In genomic region chr3:132020058-132020457, GRCh38 we compare ENCODE assay signal across 2 cellular contexts.
TF ChIP-seq lines count a peak whose summit lies in the region.

No MANE protein-coding gene starts in this region.

TF ChIP-seq in GM23338, 12 proteins besides CTCF, POLR2A, EP300 and RAD21:
- TF ChIP-seq STAT1 (IDR thresholded peaks at IDR 0.05; ENCODE audit: unreplicated experiment): no peak
- no peak for TF ChIP-seq EZH2phosphoT487 (IDR thresholded peaks at IDR 0.05; ENCODE audit: unreplicated experiment)
- TF ChIP-seq, protein P1, sequence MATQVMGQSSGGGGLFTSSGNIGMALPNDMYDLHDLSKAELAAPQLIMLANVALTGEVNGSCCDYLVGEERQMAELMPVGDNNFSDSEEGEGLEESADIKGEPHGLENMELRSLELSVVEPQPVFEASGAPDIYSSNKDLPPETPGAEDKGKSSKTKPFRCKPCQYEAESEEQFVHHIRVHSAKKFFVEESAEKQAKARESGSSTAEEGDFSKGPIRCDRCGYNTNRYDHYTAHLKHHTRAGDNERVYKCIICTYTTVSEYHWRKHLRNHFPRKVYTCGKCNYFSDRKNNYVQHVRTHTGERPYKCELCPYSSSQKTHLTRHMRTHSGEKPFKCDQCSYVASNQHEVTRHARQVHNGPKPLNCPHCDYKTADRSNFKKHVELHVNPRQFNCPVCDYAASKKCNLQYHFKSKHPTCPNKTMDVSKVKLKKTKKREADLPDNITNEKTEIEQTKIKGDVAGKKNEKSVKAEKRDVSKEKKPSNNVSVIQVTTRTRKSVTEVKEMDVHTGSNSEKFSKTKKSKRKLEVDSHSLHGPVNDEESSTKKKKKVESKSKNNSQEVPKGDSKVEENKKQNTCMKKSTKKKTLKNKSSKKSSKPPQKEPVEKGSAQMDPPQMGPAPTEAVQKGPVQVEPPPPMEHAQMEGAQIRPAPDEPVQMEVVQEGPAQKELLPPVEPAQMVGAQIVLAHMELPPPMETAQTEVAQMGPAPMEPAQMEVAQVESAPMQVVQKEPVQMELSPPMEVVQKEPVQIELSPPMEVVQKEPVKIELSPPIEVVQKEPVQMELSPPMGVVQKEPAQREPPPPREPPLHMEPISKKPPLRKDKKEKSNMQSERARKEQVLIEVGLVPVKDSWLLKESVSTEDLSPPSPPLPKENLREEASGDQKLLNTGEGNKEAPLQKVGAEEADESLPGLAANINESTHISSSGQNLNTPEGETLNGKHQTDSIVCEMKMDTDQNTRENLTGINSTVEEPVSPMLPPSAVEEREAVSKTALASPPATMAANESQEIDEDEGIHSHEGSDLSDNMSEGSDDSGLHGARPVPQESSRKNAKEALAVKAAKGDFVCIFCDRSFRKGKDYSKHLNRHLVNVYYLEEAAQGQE (IDR thresholded peaks at IDR 0.05; ENCODE audit: unreplicated experiment): no peak
- no peak for TF ChIP-seq JUNB (IDR thresholded peaks at IDR 0.05; ENCODE audit: unreplicated experiment)
- TF ChIP-seq, protein P2, sequence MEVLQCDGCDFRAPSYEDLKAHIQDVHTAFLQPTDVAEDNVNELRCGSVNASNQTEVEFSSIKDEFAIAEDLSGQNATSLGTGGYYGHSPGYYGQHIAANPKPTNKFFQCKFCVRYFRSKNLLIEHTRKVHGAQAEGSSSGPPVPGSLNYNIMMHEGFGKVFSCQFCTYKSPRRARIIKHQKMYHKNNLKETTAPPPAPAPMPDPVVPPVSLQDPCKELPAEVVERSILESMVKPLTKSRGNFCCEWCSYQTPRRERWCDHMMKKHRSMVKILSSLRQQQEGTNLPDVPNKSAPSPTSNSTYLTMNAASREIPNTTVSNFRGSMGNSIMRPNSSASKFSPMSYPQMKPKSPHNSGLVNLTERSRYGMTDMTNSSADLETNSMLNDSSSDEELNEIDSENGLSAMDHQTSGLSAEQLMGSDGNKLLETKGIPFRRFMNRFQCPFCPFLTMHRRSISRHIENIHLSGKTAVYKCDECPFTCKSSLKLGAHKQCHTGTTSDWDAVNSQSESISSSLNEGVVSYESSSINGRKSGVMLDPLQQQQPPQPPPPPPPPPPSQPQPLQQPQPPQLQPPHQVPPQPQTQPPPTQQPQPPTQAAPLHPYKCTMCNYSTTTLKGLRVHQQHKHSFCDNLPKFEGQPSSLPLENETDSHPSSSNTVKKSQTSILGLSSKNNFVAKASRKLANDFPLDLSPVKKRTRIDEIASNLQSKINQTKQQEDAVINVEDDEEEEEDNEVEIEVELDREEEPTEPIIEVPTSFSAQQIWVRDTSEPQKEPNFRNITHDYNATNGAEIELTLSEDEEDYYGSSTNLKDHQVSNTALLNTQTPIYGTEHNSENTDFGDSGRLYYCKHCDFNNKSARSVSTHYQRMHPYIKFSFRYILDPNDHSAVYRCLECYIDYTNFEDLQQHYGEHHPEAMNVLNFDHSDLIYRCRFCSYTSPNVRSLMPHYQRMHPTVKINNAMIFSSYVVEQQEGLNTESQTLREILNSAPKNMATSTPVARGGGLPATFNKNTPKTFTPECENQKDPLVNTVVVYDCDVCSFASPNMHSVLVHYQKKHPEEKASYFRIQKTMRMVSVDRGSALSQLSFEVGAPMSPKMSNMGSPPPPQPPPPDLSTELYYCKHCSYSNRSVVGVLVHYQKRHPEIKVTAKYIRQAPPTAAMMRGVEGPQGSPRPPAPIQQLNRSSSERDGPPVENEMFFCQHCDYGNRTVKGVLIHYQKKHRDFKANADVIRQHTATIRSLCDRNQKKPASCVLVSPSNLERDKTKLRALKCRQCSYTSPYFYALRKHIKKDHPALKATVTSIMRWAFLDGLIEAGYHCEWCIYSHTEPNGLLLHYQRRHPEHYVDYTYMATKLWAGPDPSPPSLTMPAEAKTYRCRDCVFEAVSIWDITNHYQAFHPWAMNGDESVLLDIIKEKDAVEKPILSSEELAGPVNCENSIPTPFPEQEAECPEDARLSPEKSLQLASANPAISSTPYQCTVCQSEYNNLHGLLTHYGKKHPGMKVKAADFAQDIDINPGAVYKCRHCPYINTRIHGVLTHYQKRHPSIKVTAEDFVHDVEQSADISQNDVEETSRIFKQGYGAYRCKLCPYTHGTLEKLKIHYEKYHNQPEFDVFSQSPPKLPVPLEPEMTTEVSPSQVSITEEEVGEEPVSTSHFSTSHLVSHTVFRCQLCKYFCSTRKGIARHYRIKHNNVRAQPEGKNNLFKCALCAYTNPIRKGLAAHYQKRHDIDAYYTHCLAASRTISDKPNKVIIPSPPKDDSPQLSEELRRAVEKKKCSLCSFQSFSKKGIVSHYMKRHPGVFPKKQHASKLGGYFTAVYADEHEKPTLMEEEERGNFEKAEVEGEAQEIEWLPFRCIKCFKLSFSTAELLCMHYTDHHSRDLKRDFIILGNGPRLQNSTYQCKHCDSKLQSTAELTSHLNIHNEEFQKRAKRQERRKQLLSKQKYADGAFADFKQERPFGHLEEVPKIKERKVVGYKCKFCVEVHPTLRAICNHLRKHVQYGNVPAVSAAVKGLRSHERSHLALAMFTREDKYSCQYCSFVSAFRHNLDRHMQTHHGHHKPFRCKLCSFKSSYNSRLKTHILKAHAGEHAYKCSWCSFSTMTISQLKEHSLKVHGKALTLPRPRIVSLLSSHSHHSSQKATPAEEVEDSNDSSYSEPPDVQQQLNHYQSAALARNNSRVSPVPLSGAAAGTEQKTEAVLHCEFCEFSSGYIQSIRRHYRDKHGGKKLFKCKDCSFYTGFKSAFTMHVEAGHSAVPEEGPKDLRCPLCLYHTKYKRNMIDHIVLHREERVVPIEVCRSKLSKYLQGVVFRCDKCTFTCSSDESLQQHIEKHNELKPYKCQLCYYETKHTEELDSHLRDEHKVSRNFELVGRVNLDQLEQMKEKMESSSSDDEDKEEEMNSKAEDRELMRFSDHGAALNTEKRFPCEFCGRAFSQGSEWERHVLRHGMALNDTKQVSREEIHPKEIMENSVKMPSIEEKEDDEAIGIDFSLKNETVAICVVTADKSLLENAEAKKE (CRISPR knock-in tag; IDR thresholded peaks at IDR 0.05): no peak
- no peak for TF ChIP-seq EZH2 (IDR thresholded peaks at IDR 0.05; ENCODE audit: low read depth, unreplicated experiment)
- no peak for TF ChIP-seq ZNF331 (CRISPR knock-in tag; IDR thresholded peaks at IDR 0.05; ENCODE audit: low read depth)
- TF ChIP-seq POLR2AphosphoS5 (IDR thresholded peaks at IDR 0.05; ENCODE audit: low read depth): no peak
- no peak for TF ChIP-seq ETS1 (IDR thresholded peaks at IDR 0.05)
- no peak for TF ChIP-seq ZNF114 (CRISPR knock-in tag; IDR thresholded peaks at IDR 0.05)
- TF ChIP-seq CREB1 (CRISPR knock-in tag; IDR thresholded peaks at IDR 0.05; ENCODE audit: low read depth): no peak
- TF ChIP-seq NANOG (IDR thresholded peaks at IDR 0.05; ENCODE audit: borderline replicate concordance): no peak
TF ChIP-seq in GM23338: peak in this region for 0.

TF ChIP-seq in H1, 55 proteins besides CTCF, POLR2A, EP300 and RAD21:
- TF ChIP-seq RNF2 (IDR thresholded peaks at IDR 0.05; ENCODE audit: borderline replicate concordance, low read depth, low read length, missing control alignments, poor library complexity, severe bottlenecking): no peak
- no peak for TF ChIP-seq POU5F1 (IDR thresholded peaks at IDR 0.05; ENCODE audit: low read depth, low read length)
- no peak for TF ChIP-seq RBBP5 (IDR thresholded peaks at IDR 0.05; ENCODE audit: borderline replicate concordance, low read depth, low read length)
- TF ChIP-seq SP1 (IDR thresholded peaks at IDR 0.05; ENCODE audit: low read depth, low read length): no peak
- no peak for TF ChIP-seq CHD1 (IDR thresholded peaks at IDR 0.05; ENCODE audit: low read depth, low read length)
- TF ChIP-seq CTBP2 (IDR thresholded peaks at IDR 0.05; ENCODE audit: borderline replicate concordance, insufficient read depth, insufficient read length, low read length): no peak
- TF ChIP-seq, protein P3, sequence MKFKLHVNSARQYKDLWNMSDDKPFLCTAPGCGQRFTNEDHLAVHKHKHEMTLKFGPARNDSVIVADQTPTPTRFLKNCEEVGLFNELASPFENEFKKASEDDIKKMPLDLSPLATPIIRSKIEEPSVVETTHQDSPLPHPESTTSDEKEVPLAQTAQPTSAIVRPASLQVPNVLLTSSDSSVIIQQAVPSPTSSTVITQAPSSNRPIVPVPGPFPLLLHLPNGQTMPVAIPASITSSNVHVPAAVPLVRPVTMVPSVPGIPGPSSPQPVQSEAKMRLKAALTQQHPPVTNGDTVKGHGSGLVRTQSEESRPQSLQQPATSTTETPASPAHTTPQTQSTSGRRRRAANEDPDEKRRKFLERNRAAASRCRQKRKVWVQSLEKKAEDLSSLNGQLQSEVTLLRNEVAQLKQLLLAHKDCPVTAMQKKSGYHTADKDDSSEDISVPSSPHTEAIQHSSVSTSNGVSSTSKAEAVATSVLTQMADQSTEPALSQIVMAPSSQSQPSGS (IDR thresholded peaks at IDR 0.05; ENCODE audit: low read length): no peak
- no peak for TF ChIP-seq SAP30 (IDR thresholded peaks at IDR 0.05; ENCODE audit: insufficient read depth, insufficient replicate concordance, low read length)
- TF ChIP-seq, protein P4, sequence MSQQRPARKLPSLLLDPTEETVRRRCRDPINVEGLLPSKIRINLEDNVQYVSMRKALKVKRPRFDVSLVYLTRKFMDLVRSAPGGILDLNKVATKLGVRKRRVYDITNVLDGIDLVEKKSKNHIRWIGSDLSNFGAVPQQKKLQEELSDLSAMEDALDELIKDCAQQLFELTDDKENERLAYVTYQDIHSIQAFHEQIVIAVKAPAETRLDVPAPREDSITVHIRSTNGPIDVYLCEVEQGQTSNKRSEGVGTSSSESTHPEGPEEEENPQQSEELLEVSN (IDR thresholded peaks at IDR 0.05): no peak
- TF ChIP-seq NANOG (IDR thresholded peaks at IDR 0.05; ENCODE audit: insufficient read depth, low read depth, low read length, poor library complexity, severe bottlenecking): no peak
- TF ChIP-seq EGR1 (IDR thresholded peaks at IDR 0.05; ENCODE audit: borderline replicate concordance, low read depth, low read length): no peak
- TF ChIP-seq JUN (IDR thresholded peaks at IDR 0.05; ENCODE audit: low read depth, low read length): no peak
- no peak for TF ChIP-seq KDM1A (IDR thresholded peaks at IDR 0.05; ENCODE audit: borderline replicate concordance, low read length)
- no peak for TF ChIP-seq NRF1 (IDR thresholded peaks at IDR 0.05; ENCODE audit: low read depth, low read length)
- TF ChIP-seq GTF2F1 (IDR thresholded peaks at IDR 0.05; ENCODE audit: borderline replicate concordance, low read depth, low read length): no peak
- TF ChIP-seq, protein P5, sequence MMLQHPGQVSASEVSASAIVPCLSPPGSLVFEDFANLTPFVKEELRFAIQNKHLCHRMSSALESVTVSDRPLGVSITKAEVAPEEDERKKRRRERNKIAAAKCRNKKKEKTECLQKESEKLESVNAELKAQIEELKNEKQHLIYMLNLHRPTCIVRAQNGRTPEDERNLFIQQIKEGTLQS (IDR thresholded peaks at IDR 0.05; ENCODE audit: insufficient read depth, low read depth, low read length): no peak
- no peak for TF ChIP-seq CBX8 (IDR thresholded peaks at IDR 0.05; ENCODE audit: borderline replicate concordance, low read depth, low read length)
- no peak for TF ChIP-seq BCL11A (IDR thresholded peaks at IDR 0.05; ENCODE audit: low read depth in 2 of 2, low read length in 2 of 2)
